1 cellular context compared by ENCODE assay signal in genomic region chr15:74907277-74907870, GRCh38.
TF ChIP-seq lines count a peak whose summit lies in the region.

No MANE protein-coding gene starts in this region.

TF ChIP-seq in GM12878, 131 proteins besides CTCF, POLR2A, EP300 and RAD21:
- no peak for TF ChIP-seq RAD51 (IDR thresholded peaks at IDR 0.05)
- 0 out of 2 replicates have a peak, but pooled peaks have one; percentile 43 for TF ChIP-seq PML (IDR thresholded peaks at IDR 0.05; ENCODE audit: low read length)
